Comparison of ENCODE assay signal across 17 cellular contexts in the genomic region with DNA sequence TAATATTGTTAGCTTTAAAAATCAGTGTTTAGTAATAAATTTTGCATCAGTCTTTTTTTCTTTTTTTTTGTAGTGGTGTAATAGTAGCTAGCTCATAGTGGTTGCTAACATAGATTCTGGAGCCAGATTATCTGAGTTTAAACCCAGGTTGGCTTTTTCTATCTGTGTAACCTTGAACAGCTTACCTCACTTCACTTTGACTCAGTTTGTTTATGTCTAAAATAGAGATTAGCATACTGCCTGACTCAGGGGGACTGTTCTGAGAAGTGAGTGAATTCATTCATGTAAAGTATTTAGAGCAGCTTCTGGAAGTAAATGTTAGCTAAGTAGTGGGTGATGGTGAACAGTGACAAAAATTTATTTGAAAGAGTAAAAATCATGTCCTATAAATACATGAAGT. TPM values are rescaled to one million over a fixed set of nuclear protein-coding genes. Genes with fewer than 3 reads are reported as not detected.
A peak's percentile ranks its signal among the peaks of the same experiment; 100 is the strongest.
DNase-seq lines count a peak whose midpoint lies in the region; ATAC-seq and TF ChIP-seq lines count a peak whose summit lies in the region.
"Had no signal": no experiment of that assay in that cellular context is flagged by ENCODE, and none has a peak within 500 bp of the region (broad histone marks: within the 10 kb centered on the region; RNA-seq: fewer than 3 reads in every experiment).

No MANE protein-coding gene starts in this region.

- H3K27ac Mint-ChIP-seq in activated CD8-positive, alpha-beta memory T cell treated with anti-CD3 and anti-CD28 coated beads, Interleukin-2, amount 10 ng/mL, durations not matched to agents 7 days and 5 days = no peak overlapping the region
- H3K27ac Mint-ChIP-seq in activated CD4-positive, alpha-beta memory T cell treated with anti-CD3 and anti-CD28 coated beads for 36 hours = no peak overlapping the region
- H3K27ac Mint-ChIP-seq in endodermal cell = no peak overlapping the region
- H3K27ac Mint-ChIP-seq: activated T-helper 1 cell treated with anti-CD3 and anti-CD28 coated beads, Interleukin-12 subunit alpha, Interleukin-12 subunit beta, Interleukin-2, Interleukin-4 antibody, amounts not matched to agents 30 ng/mL and 10 ng/mL and 1 ng/mL, durations not matched to agents 14 hours and 24 hours and 36 hours; CD14-positive monocyte; mesothelial cell of epicardium; T-helper 2 cell treated with Interferon-gamma antibody and Interleukin-4, amounts not matched to agents 5 μg/mL and 100 μg/mL, for 36 hours had no signal

- DNase-seq in activated CD8-positive, alpha-beta memory T cell treated with anti-CD3 and anti-CD28 coated beads, Interleukin-2, amount 10 ng/mL, durations not matched to agents 7 days and 5 days = no peak
- DNase-seq in activated CD8-positive, alpha-beta memory T cell treated with anti-CD3 and anti-CD28 coated beads, Interleukin-2, amount 50 U/mL, for 4 hours = no peak
- no peak for DNase-seq in ascending aorta (ENCODE audit: low spot score in 2 of 2)
- no peak for DNase-seq in stimulated activated naive CD8-positive, alpha-beta T cell treated with anti-CD3 and anti-CD28 coated beads, Interleukin-15, Interleukin-2, amounts not matched to agents 100 U/mL and 50 U/mL, for 24 hours
- no peak for DNase-seq in activated CD4-positive, alpha-beta memory T cell treated with anti-CD3 and anti-CD28 coated beads for 36 hours
- DNase-seq in endodermal cell = no peak
- DNase-seq: DMS79 treated with DMSO at 0.1 percent for 48 hours; NCI-H1105; NCI-H2171; NK-92 treated with Interleukin-12 subunit alpha and Interleukin-12 subunit beta, amount 100 ng/mL, for 24 hours; SHP77 had no signal

- H3K27me3 Mint-ChIP-seq in activated CD8-positive, alpha-beta memory T cell treated with anti-CD3 and anti-CD28 coated beads, Interleukin-2, amount 10 ng/mL, durations not matched to agents 7 days and 5 days = no peaks in the 10 kb centered on the region
- no peaks in the 10 kb centered on the region for H3K27me3 Mint-ChIP-seq in activated CD4-positive, alpha-beta memory T cell treated with anti-CD3 and anti-CD28 coated beads for 36 hours
- no peaks in the 10 kb centered on the region for H3K27me3 Mint-ChIP-seq in endodermal cell (ENCODE audit: insufficient read depth)

- H3K36me3 Mint-ChIP-seq in activated CD8-positive, alpha-beta memory T cell treated with anti-CD3 and anti-CD28 coated beads, Interleukin-2, amount 10 ng/mL, durations not matched to agents 7 days and 5 days = peaks cover 26% of the 10 kb centered on the region
- peaks cover 19% of the 10 kb centered on the region for H3K36me3 Mint-ChIP-seq in activated CD4-positive, alpha-beta memory T cell treated with anti-CD3 and anti-CD28 coated beads for 36 hours
- peaks cover 28% of the 10 kb centered on the region for H3K36me3 Mint-ChIP-seq in endodermal cell (ENCODE audit: low read depth)
- H3K36me3 Mint-ChIP-seq: mesothelial cell of epicardium had no signal

- H3K4me1 Mint-ChIP-seq in activated CD8-positive, alpha-beta memory T cell treated with anti-CD3 and anti-CD28 coated beads, Interleukin-2, amount 10 ng/mL, durations not matched to agents 7 days and 5 days = peaks cover 13% of the 10 kb centered on the region
- H3K4me1 Mint-ChIP-seq in activated CD4-positive, alpha-beta memory T cell treated with anti-CD3 and anti-CD28 coated beads for 36 hours (ENCODE audit: low read depth) = peaks cover 24% of the 10 kb centered on the region
- H3K4me1 Mint-ChIP-seq in endodermal cell = no peaks in the 10 kb centered on the region

- no peak overlapping the region for H3K9ac ChIP-seq in endodermal cell (ENCODE audit: extremely low read depth, low read length, poor library complexity, severe bottlenecking)

- H3K4me1 ChIP-seq in ascending aorta = peaks cover 3 to 47% of the 10 kb centered on the region in 2 donors
- peaks cover 6 to 86% (median 20%) of the 10 kb centered on the region in 3 donors for H3K4me1 ChIP-seq in gastroesophageal sphincter
- no peaks in the 10 kb centered on the region for H3K4me1 ChIP-seq in endodermal cell (ENCODE audit: control insufficient read depth, insufficient read depth, low read length)

- peaks cover 3 to 5% of the 10 kb centered on the region in 2 donors for H3K36me3 ChIP-seq in ascending aorta
- H3K36me3 ChIP-seq in gastroesophageal sphincter = peaks cover 0 to 5% of the 10 kb centered on the region in 2 donors
- H3K36me3 ChIP-seq in endodermal cell (ENCODE audit: control insufficient read depth, insufficient read depth, low read length) = peaks cover 37% of the 10 kb centered on the region

- POLR2A ChIA-PET in activated CD4-positive, alpha-beta memory T cell treated with anti-CD3 and anti-CD28 coated beads for 36 hours (lab: Charles Lee) = interaction anchor here (1.3 kb wide), 1 partner anchor 179 kb away, joined by 4 read pairs; no protein-coding TSS in a partner anchor

- H3K4me3 Mint-ChIP-seq in activated CD8-positive, alpha-beta memory T cell treated with anti-CD3 and anti-CD28 coated beads, Interleukin-2, amount 10 ng/mL, durations not matched to agents 7 days and 5 days = no peak overlapping the region
- no peak overlapping the region for H3K4me3 Mint-ChIP-seq in activated CD4-positive, alpha-beta memory T cell treated with anti-CD3 and anti-CD28 coated beads for 36 hours
- no peak overlapping the region for H3K4me3 Mint-ChIP-seq in endodermal cell
- H3K4me3 Mint-ChIP-seq: activated T-helper 1 cell treated with anti-CD3 and anti-CD28 coated beads, Interleukin-12 subunit alpha, Interleukin-12 subunit beta, Interleukin-2, Interleukin-4 antibody, amounts not matched to agents 30 ng/mL and 10 ng/mL and 1 ng/mL, durations not matched to agents 14 hours and 24 hours and 36 hours; CD14-positive monocyte; mesothelial cell of epicardium; T-helper 2 cell treated with Interferon-gamma antibody and Interleukin-4, amounts not matched to agents 5 μg/mL and 100 μg/mL, for 36 hours had no signal

- ATAC-seq in activated CD8-positive, alpha-beta memory T cell treated with anti-CD3 and anti-CD28 coated beads, Interleukin-2, amount 10 ng/mL, durations not matched to agents 7 days and 5 days = peak; percentile 36
- no peak for ATAC-seq in gastroesophageal sphincter
- peak; percentile 65 for ATAC-seq in stimulated activated naive CD8-positive, alpha-beta T cell treated with anti-CD3 and anti-CD28 coated beads, Interleukin-15, Interleukin-2, amounts not matched to agents 100 U/mL and 50 U/mL, for 24 hours
- no peak for ATAC-seq in GM21825 (IDR thresholded peaks at IDR 0.05; ENCODE audit: unreplicated experiment)

- TF ChIP-seq CTCF in ascending aorta (IDR thresholded peaks at IDR 0.05) (no peak), gastroesophageal sphincter (IDR thresholded peaks at IDR 0.05) (no peak), endodermal cell (conservative IDR thresholded peaks at IDR 0.05) (no peak)

- CTCF ChIA-PET in activated CD8-positive, alpha-beta memory T cell treated with anti-CD3 and anti-CD28 coated beads, Interleukin-2, amount 10 ng/mL, durations not matched to agents 7 days and 5 days (lab: Charles Lee) = no interaction called here
- CTCF ChIA-PET in activated CD4-positive, alpha-beta memory T cell treated with anti-CD3 and anti-CD28 coated beads for 36 hours (lab: Charles Lee) = interaction anchor here (0.6 kb wide), 1 partner anchor 72 kb away, joined by 4 read pairs; no protein-coding TSS in a partner anchor

- intact Hi-C loops in ascending aorta (cut with DNase I) = loop anchor here (2.0 to 10.0 kb wide), 3 partner anchors 32 to 420 kb away; partner anchors contain the start of gene CPEB2
- intact Hi-C loops in activated CD4-positive, alpha-beta memory T cell treated with anti-CD3 and anti-CD28 coated beads for 36 hours (cut with micrococcal nuclease) = loop anchor here (1.0 to 10.0 kb wide), 3 partner anchors 33 to 390 kb away; partner anchors contain the start of genes C1QTNF7 and CPEB2

- H3K4me3 ChIP-seq in ascending aorta (no peak overlapping the region), gastroesophageal sphincter (no peak overlapping the region), endodermal cell (ENCODE audit: low read length) (no peak overlapping the region)

- H3K9me3 Mint-ChIP-seq in activated CD8-positive, alpha-beta memory T cell treated with anti-CD3 and anti-CD28 coated beads, Interleukin-2, amount 10 ng/mL, durations not matched to agents 7 days and 5 days (ENCODE audit: low read depth) = no peaks in the 10 kb centered on the region
- H3K9me3 Mint-ChIP-seq in activated CD4-positive, alpha-beta memory T cell treated with anti-CD3 and anti-CD28 coated beads for 36 hours = no peaks in the 10 kb centered on the region
- peaks cover 19% of the 10 kb centered on the region for H3K9me3 Mint-ChIP-seq in endodermal cell
- H3K9me3 Mint-ChIP-seq: activated T-helper 1 cell treated with anti-CD3 and anti-CD28 coated beads, Interleukin-12 subunit alpha, Interleukin-12 subunit beta, Interleukin-2, Interleukin-4 antibody, amounts not matched to agents 30 ng/mL and 10 ng/mL and 1 ng/mL, durations not matched to agents 14 hours and 24 hours and 36 hours; CD14-positive monocyte; T-helper 2 cell treated with Interferon-gamma antibody and Interleukin-4, amounts not matched to agents 5 μg/mL and 100 μg/mL, for 36 hours had no signal

- no peak for TF ChIP-seq EP300 in gastroesophageal sphincter (IDR thresholded peaks at IDR 0.05)

- H3K9me3 ChIP-seq in ascending aorta (no peaks in the 10 kb centered on the region), gastroesophageal sphincter (no peaks in the 10 kb centered on the region), endodermal cell (ENCODE audit: control insufficient read depth, low read length) (peaks cover 18% of the 10 kb centered on the region)

- no peaks in the 10 kb centered on the region for H3K27me3 ChIP-seq in ascending aorta
- H3K27me3 ChIP-seq in gastroesophageal sphincter = no peaks in the 10 kb centered on the region
- no peaks in the 10 kb centered on the region for H3K27me3 ChIP-seq in endodermal cell (ENCODE audit: control insufficient read depth, insufficient read depth, low read length, poor library complexity, severe bottlenecking)

- peak overlapping the region; percentile 35 to 75 for H3K27ac ChIP-seq in ascending aorta
- H3K27ac ChIP-seq in gastroesophageal sphincter = peak overlapping the region; percentile 45 to 69 (median 58)
- H3K27ac ChIP-seq in endodermal cell (ENCODE audit: low read depth, low read length) = no peak overlapping the region

- no peak for TF ChIP-seq POLR2A in gastroesophageal sphincter (IDR thresholded peaks at IDR 0.05)

RNA-seq across cellular contexts. Expression of gene CPEB2, which starts 32.9 kb away (rescaled TPM):
- total RNA-seq in activated CD8-positive, alpha-beta memory T cell treated with anti-CD3 and anti-CD28 coated beads, Interleukin-2, amount 10 ng/mL, durations not matched to agents 7 days and 5 days = 10 to 100 TPM; 14.3 to 14.8 TPM
- total RNA-seq in ascending aorta (30.4 TPM), gastroesophageal sphincter (10 to 100 TPM; 21.9 to 34.4 (median 27.4) TPM), endodermal cell (1 to 10 TPM; 4.8 to 8.6 TPM)
- 1 to 10 TPM; 9.5 to 9.8 TPM for total RNA-seq in activated CD4-positive, alpha-beta memory T cell treated with anti-CD3 and anti-CD28 coated beads for 36 hours
- polyA plus RNA-seq in endodermal cell (2013, experiment 1 of 2) = 4.3 TPM
- 3.4 TPM for polyA plus RNA-seq in endodermal cell (2013, experiment 2 of 2)

Comparison
In these comparisons a context has a peak if more than half of its experiments do, and no peak if none do; other contexts are left out.
1. ATAC-seq: peak in activated CD8-positive, alpha-beta memory T cell treated with anti-CD3 and anti-CD28 coated beads, Interleukin-2, amount 10 ng/mL, durations not matched to agents 7 days and 5 days (single experiment) and stimulated activated naive CD8-positive, alpha-beta T cell treated with anti-CD3 and anti-CD28 coated beads, Interleukin-15, Interleukin-2, amounts not matched to agents 100 U/mL and 50 U/mL, for 24 hours (single experiment); none in gastroesophageal sphincter (single experiment) and GM21825 (single experiment).